ENCODE assay signal across 1 cellular context in the genomic region with DNA sequence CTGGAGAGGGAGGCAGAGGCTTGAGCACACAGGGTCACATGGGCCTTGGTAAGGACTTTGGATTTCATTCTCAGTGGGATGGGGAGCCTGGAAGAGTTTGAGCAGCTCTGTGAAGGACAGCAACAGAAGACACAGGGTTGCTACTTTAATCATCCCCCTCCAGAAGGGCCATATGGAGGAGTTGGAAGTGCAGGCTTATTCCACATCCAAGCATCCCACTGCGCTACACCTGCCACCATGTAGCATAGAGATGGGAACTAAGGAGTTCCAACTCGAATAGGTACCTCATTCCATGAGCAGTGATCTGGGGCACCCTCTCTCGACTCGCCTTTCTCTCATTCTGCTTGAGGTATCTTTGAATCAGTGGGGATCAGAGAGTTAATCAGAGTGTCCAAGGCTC.
TF ChIP-seq lines count a peak whose summit lies in the region.

No MANE protein-coding gene starts in this region.

TF ChIP-seq in HepG2, 621 proteins besides CTCF, POLR2A, EP300 and RAD21 (continued from another document):
- TF ChIP-seq ZNF597 (CRISPR knock-in tag; IDR thresholded peaks at IDR 0.05) (no peak), ELF3 (CRISPR knock-in tag; IDR thresholded peaks at IDR 0.05) (no peak), ZNF3 (CRISPR knock-in tag; IDR thresholded peaks at IDR 0.05) (no peak), NCOA1 (CRISPR knock-in tag; IDR thresholded peaks at IDR 0.05) (no peak), ZFP82 (CRISPR knock-in tag; IDR thresholded peaks at IDR 0.05; ENCODE audit: borderline replicate concordance) (no peak), ZBTB7A (CRISPR knock-in tag; IDR thresholded peaks at IDR 0.05) (no peak), SP1 (IDR thresholded peaks at IDR 0.05) (no peak), SP1 (CRISPR knock-in tag; IDR thresholded peaks at IDR 0.05) (no peak), PREB (CRISPR knock-in tag; IDR thresholded peaks at IDR 0.05) (no peak), ZNF350 (CRISPR knock-in tag; IDR thresholded peaks at IDR 0.05; ENCODE audit: borderline replicate concordance, low read depth) (no peak)
- TF ChIP-seq, protein P1, sequence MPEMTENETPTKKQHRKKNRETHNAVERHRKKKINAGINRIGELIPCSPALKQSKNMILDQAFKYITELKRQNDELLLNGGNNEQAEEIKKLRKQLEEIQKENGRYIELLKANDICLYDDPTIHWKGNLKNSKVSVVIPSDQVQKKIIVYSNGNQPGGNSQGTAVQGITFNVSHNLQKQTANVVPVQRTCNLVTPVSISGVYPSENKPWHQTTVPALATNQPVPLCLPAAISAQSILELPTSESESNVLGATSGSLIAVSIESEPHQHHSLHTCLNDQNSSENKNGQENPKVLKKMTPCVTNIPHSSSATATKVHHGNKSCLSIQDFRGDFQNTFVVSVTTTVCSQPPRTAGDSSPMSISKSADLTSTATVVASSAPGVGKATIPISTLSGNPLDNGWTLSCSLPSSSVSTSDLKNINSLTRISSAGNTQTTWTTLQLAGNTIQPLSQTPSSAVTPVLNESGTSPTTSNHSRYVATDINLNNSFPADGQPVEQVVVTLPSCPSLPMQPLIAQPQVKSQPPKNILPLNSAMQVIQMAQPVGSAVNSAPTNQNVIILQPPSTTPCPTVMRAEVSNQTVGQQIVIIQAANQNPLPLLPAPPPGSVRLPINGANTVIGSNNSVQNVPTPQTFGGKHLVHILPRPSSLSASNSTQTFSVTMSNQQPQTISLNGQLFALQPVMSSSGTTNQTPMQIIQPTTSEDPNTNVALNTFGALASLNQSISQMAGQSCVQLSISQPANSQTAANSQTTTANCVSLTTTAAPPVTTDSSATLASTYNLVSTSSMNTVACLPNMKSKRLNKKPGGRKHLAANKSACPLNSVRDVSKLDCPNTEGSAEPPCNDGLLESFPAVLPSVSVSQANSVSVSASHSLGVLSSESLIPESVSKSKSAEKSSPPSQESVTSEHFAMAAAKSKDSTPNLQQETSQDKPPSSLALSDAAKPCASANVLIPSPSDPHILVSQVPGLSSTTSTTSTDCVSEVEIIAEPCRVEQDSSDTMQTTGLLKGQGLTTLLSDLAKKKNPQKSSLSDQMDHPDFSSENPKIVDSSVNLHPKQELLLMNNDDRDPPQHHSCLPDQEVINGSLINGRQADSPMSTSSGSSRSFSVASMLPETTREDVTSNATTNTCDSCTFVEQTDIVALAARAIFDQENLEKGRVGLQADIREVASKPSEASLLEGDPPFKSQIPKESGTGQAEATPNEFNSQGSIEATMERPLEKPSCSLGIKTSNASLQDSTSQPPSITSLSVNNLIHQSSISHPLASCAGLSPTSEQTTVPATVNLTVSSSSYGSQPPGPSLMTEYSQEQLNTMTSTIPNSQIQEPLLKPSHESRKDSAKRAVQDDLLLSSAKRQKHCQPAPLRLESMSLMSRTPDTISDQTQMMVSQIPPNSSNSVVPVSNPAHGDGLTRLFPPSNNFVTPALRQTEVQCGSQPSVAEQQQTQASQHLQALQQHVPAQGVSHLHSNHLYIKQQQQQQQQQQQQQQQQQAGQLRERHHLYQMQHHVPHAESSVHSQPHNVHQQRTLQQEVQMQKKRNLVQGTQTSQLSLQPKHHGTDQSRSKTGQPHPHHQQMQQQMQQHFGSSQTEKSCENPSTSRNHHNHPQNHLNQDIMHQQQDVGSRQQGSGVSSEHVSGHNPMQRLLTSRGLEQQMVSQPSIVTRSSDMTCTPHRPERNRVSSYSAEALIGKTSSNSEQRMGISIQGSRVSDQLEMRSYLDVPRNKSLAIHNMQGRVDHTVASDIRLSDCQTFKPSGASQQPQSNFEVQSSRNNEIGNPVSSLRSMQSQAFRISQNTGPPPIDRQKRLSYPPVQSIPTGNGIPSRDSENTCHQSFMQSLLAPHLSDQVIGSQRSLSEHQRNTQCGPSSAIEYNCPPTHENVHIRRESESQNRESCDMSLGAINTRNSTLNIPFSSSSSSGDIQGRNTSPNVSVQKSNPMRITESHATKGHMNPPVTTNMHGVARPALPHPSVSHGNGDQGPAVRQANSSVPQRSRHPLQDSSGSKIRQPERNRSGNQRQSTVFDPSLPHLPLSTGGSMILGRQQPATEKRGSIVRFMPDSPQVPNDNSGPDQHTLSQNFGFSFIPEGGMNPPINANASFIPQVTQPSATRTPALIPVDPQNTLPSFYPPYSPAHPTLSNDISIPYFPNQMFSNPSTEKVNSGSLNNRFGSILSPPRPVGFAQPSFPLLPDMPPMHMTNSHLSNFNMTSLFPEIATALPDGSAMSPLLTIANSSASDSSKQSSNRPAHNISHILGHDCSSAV (CRISPR knock-in tag; IDR thresholded peaks at IDR 0.05; ENCODE audit: borderline replicate concordance), result no peak
